Comparison of ENCODE assay signal across 28 cellular contexts in the genomic region with DNA sequence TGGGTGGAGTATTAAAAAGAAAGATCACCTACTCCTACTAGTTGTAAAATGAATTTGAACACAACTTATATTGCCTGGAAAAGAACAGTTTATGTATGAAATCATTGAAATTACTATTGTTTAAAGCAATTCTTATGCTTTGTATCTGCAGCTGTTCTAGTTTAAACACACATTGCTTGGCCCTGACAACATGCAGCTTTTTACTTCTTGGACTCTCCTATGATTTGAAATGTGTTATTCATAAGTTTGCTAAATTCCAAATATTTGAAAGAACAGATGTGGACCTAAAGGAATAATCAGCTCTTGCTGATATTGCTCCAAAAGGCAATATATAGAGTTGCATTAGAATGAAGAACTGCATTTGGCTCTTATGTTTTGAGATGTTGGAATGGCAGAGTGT.
"Had no signal": no experiment of that assay in that cellular context is flagged by ENCODE, and none has a peak within 500 bp of the region (broad histone marks: within the 10 kb centered on the region; RNA-seq: fewer than 3 reads in every experiment).

No MANE protein-coding gene starts in this region.

- H3K27me3 ChIP-seq: body of pancreas, colonic mucosa, esophagus squamous epithelium, foreskin keratinocyte, gastrocnemius medialis, heart left ventricle had no signal

- H3K4me1 ChIP-seq: body of pancreas, colonic mucosa, foreskin keratinocyte had no signal

- H3K9me3 ChIP-seq: body of pancreas, colonic mucosa, esophagus squamous epithelium, gastrocnemius medialis, heart left ventricle had no signal

- H3K27me3 Mint-ChIP-seq: activated CD8-positive, alpha-beta memory T cell treated with anti-CD3 and anti-CD28 coated beads, Interleukin-2, amount 10 ng/mL, durations not matched to agents 7 days and 5 days; activated naive CD4-positive, alpha-beta T cell treated with anti-CD3 and anti-CD28 coated beads, Interleukin-2, amount 10 ng/mL, durations not matched to agents 7 days and 5 days had no signal

- H3K36me3 Mint-ChIP-seq: activated CD4-positive, alpha-beta memory T cell treated with anti-CD3 and anti-CD28 coated beads for 36 hours; activated CD8-positive, alpha-beta memory T cell treated with anti-CD3 and anti-CD28 coated beads, Interleukin-2, amount 10 ng/mL, durations not matched to agents 7 days and 5 days; activated naive CD4-positive, alpha-beta T cell treated with anti-CD3 and anti-CD28 coated beads, Interleukin-2, amount 10 ng/mL, durations not matched to agents 7 days and 5 days; activated naive CD4-positive, alpha-beta T cell treated with anti-CD3 and anti-CD28 coated beads, Interleukin-2, amount 50 U/mL, for 72 hours; activated naive CD8-positive, alpha-beta T cell treated with anti-CD3 and anti-CD28 coated beads, Interleukin-2, amount 10 ng/mL, durations not matched to agents 7 days and 5 days had no signal

- ATAC-seq: activated CD4-positive, alpha-beta T cell treated with anti-CD3 and anti-CD28 coated beads for 36 hours; activated CD8-positive, alpha-beta memory T cell treated with anti-CD3 and anti-CD28 coated beads, Interleukin-2, amount 10 ng/mL, durations not matched to agents 7 days and 5 days; activated CD8-positive, alpha-beta T cell treated with anti-CD3 and anti-CD28 coated beads, Interleukin-2, amount 10 ng/mL, durations not matched to agents 7 days and 5 days; activated naive CD4-positive, alpha-beta T cell treated with anti-CD3 and anti-CD28 coated beads, Interleukin-2, amount 50 U/mL, for 72 hours; activated T-cell treated with anti-CD3 and anti-CD28 coated beads, Interleukin-2, amount 50 U/mL, for 72 hours; body of pancreas; foreskin keratinocyte; gastrocnemius medialis; heart left ventricle had no signal

- H3K9me3 Mint-ChIP-seq: activated CD4-positive, alpha-beta memory T cell treated with anti-CD3 and anti-CD28 coated beads for 36 hours; activated CD4-positive, alpha-beta T cell treated with anti-CD3 and anti-CD28 coated beads, Interleukin-2, amount 10 ng/mL, durations not matched to agents 24 days and 14 days; activated naive CD4-positive, alpha-beta T cell treated with anti-CD3 and anti-CD28 coated beads, Interleukin-2, amount 10 ng/mL, durations not matched to agents 7 days and 5 days; activated naive CD4-positive, alpha-beta T cell treated with anti-CD3 and anti-CD28 coated beads, Interleukin-2, amount 50 U/mL, for 72 hours; activated naive CD8-positive, alpha-beta T cell treated with anti-CD3 and anti-CD28 coated beads, Interleukin-2, amount 10 ng/mL, durations not matched to agents 7 days and 5 days; activated T-cell treated with anti-CD3 and anti-CD28 coated beads, Interleukin-2, amount 50 U/mL, for 72 hours had no signal

- H3K27ac Mint-ChIP-seq: activated CD4-positive, alpha-beta memory T cell treated with anti-CD3 and anti-CD28 coated beads for 36 hours; activated CD4-positive, alpha-beta T cell treated with anti-CD3 and anti-CD28 coated beads for 36 hours; activated CD4-positive, alpha-beta T cell treated with anti-CD3 and anti-CD28 coated beads, Interleukin-2, amount 10 ng/mL, durations not matched to agents 24 days and 14 days; activated CD8-positive, alpha-beta memory T cell treated with anti-CD3 and anti-CD28 coated beads, Interleukin-2, amount 10 ng/mL, durations not matched to agents 7 days and 5 days; activated CD8-positive, alpha-beta T cell treated with anti-CD3 and anti-CD28 coated beads, Interleukin-2, amount 10 ng/mL, durations not matched to agents 7 days and 5 days; activated naive CD4-positive, alpha-beta T cell treated with anti-CD3 and anti-CD28 coated beads, Interleukin-2, amount 10 ng/mL, durations not matched to agents 7 days and 5 days; activated naive CD4-positive, alpha-beta T cell treated with anti-CD3 and anti-CD28 coated beads, Interleukin-2, amount 50 U/mL, for 72 hours; activated naive CD8-positive, alpha-beta T cell treated with anti-CD3 and anti-CD28 coated beads, Interleukin-2, amount 10 ng/mL, durations not matched to agents 7 days and 5 days; activated T-cell treated with anti-CD3 and anti-CD28 coated beads, Interleukin-2, amount 50 U/mL, for 72 hours had no signal

- H3K4me3 Mint-ChIP-seq: activated CD4-positive, alpha-beta memory T cell treated with anti-CD3 and anti-CD28 coated beads for 36 hours; activated CD4-positive, alpha-beta T cell treated with anti-CD3 and anti-CD28 coated beads for 36 hours; activated CD4-positive, alpha-beta T cell treated with anti-CD3 and anti-CD28 coated beads, Interleukin-2, amount 10 ng/mL, durations not matched to agents 24 days and 14 days; activated CD8-positive, alpha-beta memory T cell treated with anti-CD3 and anti-CD28 coated beads, Interleukin-2, amount 10 ng/mL, durations not matched to agents 7 days and 5 days; activated CD8-positive, alpha-beta T cell treated with anti-CD3 and anti-CD28 coated beads, Interleukin-2, amount 10 ng/mL, durations not matched to agents 7 days and 5 days; activated naive CD4-positive, alpha-beta T cell treated with anti-CD3 and anti-CD28 coated beads, Interleukin-2, amount 10 ng/mL, durations not matched to agents 7 days and 5 days; activated naive CD8-positive, alpha-beta T cell treated with anti-CD3 and anti-CD28 coated beads, Interleukin-2, amount 10 ng/mL, durations not matched to agents 7 days and 5 days; activated T-cell treated with anti-CD3 and anti-CD28 coated beads, Interleukin-2, amount 50 U/mL, for 72 hours had no signal

- H3K27ac ChIP-seq: body of pancreas, colonic mucosa, epithelial cell of prostate, foreskin keratinocyte had no signal

- H3K36me3 ChIP-seq: colonic mucosa, esophagus squamous epithelium, gastrocnemius medialis, heart left ventricle had no signal

- DNase-seq: activated CD4-positive, alpha-beta memory T cell treated with anti-CD3 and anti-CD28 coated beads for 36 hours; activated CD4-positive, alpha-beta T cell treated with anti-CD3 and anti-CD28 coated beads for 36 hours; activated CD4-positive, alpha-beta T cell treated with anti-CD3 and anti-CD28 coated beads, Interleukin-2, amount 10 ng/mL, durations not matched to agents 24 days and 14 days; activated CD4-positive, CD25-positive, alpha-beta regulatory T cell; activated CD4-positive, CD25-positive, alpha-beta regulatory T cell treated with anti-CD3 and anti-CD28 coated beads, Interleukin-2, amount 50 U/mL, for 72 hours; activated CD8-positive, alpha-beta memory T cell treated with anti-CD3 and anti-CD28 coated beads, Interleukin-2, amount 10 ng/mL, durations not matched to agents 7 days and 5 days; activated CD8-positive, alpha-beta memory T cell treated with anti-CD3 and anti-CD28 coated beads, Interleukin-2, amount 50 U/mL, for 4 hours; activated CD8-positive, alpha-beta T cell treated with anti-CD3 and anti-CD28 coated beads, Interleukin-2, amount 10 ng/mL, durations not matched to agents 7 days and 5 days; activated gamma-delta T cell; activated naive CD4-positive, alpha-beta T cell; activated naive CD4-positive, alpha-beta T cell treated with anti-CD3 and anti-CD28 coated beads, Interleukin-2, amount 10 ng/mL, durations not matched to agents 7 days and 5 days; activated naive CD8-positive, alpha-beta T cell treated with anti-CD3 and anti-CD28 coated beads, Interleukin-2, amount 10 ng/mL, durations not matched to agents 7 days and 5 days; activated T-cell treated with anti-CD3 and anti-CD28 coated beads, Interleukin-2, amount 50 U/mL, for 1 hour; activated T-cell treated with anti-CD3 and anti-CD28 coated beads, Interleukin-2, amount 50 U/mL, for 72 hours; amniotic stem cell; anterior cingulate cortex; body of pancreas; caudate nucleus; colonic mucosa; effector CD8-positive, alpha-beta T cell; esophagus squamous epithelium; foreskin keratinocyte; gastrocnemius medialis; glutamatergic neuron; heart left ventricle; T-helper 2 cell had no signal

- H3K4me1 Mint-ChIP-seq: activated naive CD8-positive, alpha-beta T cell treated with anti-CD3 and anti-CD28 coated beads, Interleukin-2, amount 10 ng/mL, durations not matched to agents 7 days and 5 days had no signal

- H3K4me3 ChIP-seq: body of pancreas, colonic mucosa, esophagus squamous epithelium, gastrocnemius medialis, heart left ventricle had no signal
